In the genomic region with DNA sequence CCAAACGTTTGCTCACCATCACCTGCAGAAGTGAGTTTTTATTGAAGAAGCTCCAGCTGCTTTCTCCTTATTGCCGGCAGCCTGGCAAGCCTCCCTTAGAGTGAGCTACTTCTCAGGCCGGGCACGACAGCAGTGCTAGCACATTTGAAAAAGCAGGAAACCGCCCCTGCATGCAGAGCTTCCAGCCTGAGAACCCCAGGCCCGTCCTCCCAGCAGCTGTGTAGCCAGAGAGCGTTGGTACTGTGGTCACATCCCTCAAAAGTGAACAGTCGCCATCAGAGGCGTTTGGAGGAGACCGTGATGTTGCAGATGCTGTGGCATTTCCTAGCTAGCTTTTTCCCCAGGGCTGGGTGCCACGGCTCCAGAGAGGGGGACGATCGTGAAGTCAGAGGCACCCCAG, we compare ENCODE assay signal across 11 cellular contexts. TPM values are rescaled to one million over a fixed set of nuclear protein-coding genes. Genes with fewer than 3 reads are reported as not detected.
A peak's percentile ranks its signal among the peaks of the same experiment; 100 is the strongest.
DNase-seq lines count a peak whose midpoint lies in the region; ATAC-seq and TF ChIP-seq lines count a peak whose summit lies in the region.
"Had no signal": no experiment of that assay in that cellular context is flagged by ENCODE, and none has a peak within 500 bp of the region (broad histone marks: within the 10 kb centered on the region; RNA-seq: fewer than 3 reads in every experiment).

No MANE protein-coding gene starts in this region.

- peaks cover 10% of the 10 kb centered on the region for H3K36me3 Mint-ChIP-seq in CD4-positive, CD25-positive, alpha-beta regulatory T cell
- no peaks in the 10 kb centered on the region for H3K36me3 Mint-ChIP-seq in WTC11

- no peaks in the 10 kb centered on the region for H3K27me3 Mint-ChIP-seq in CD4-positive, CD25-positive, alpha-beta regulatory T cell
- no peaks in the 10 kb centered on the region for H3K27me3 Mint-ChIP-seq in WTC11 (ENCODE audit: low read depth)

- H3K9me3 Mint-ChIP-seq in CD4-positive, CD25-positive, alpha-beta regulatory T cell: no peaks in the 10 kb centered on the region
- H3K9me3 Mint-ChIP-seq in WTC11: no peaks in the 10 kb centered on the region

- no peak overlapping the region for H3K4me3 ChIP-seq in CD4-positive, CD25-positive, alpha-beta regulatory T cell (ENCODE audit: low read depth, low read length)
- peak overlapping the region in 1 of 4 donors; percentile 8 for H3K4me3 ChIP-seq in esophagus squamous epithelium

- no peak for DNase-seq in CD4-positive, CD25-positive, alpha-beta regulatory T cell
- DNase-seq in WTC11 (ENCODE audit: low spot score): no peak
- DNase-seq in esophagus squamous epithelium (lab: John Stamatoyannopoulos, UW): no peak
- DNase-seq in pons (ENCODE audit: low spot score): peak; percentile 49
- DNase-seq in AG08396 (ENCODE audit: low spot score): no peak
- no peak for DNase-seq in glomerular visceral epithelial cell (ENCODE audit: extremely low spot score)
- DNase-seq in NOMO-1 treated with DMSO at 0.1 percent for 48 hours (lab: John Stamatoyannopoulos, UW; ENCODE audit: unreplicated experiment): no peak
- no peak for DNase-seq in stimulated activated CD4-positive, alpha-beta T cell treated with anti-CD3 and anti-CD28 coated beads, Interleukin-4, amount 100 ng/mL, for 1 hour
- DNase-seq: NCI-H1417 treated with DMSO at 0.1 percent for 48 hours; stimulated activated naive CD4-positive, alpha-beta T cell treated with Interleukin-2 at 50 U/mL for 16 hours had no signal

- no peak for TF ChIP-seq POLR2A in esophagus squamous epithelium (IDR thresholded peaks at IDR 0.05)

- intact Hi-C loops in esophagus squamous epithelium (cut with DNase I): no loop called here

- POLR2A ChIA-PET in WTC11 (lab: Charles Lee): interaction anchor here (0.6 to 2.1 kb wide), 3 partner anchors 9 to 376 kb away, joined by 3 to 6 read pairs (median 4); partner anchors contain the start of genes NAIF1, PTRH1 and SLC25A25

- WGBS in esophagus squamous epithelium, 2 donors: 21% methylated on average over 3 of the region's 13 CpGs; no CpG with 5 or more reads in 1 of the 2 donors

- ATAC-seq in CD4-positive, CD25-positive, alpha-beta regulatory T cell (ENCODE audit: low read depth in 2 of 2): no peak
- ATAC-seq in WTC11: no peak; the same call in 1 of the 2 replicates

- CTCF ChIA-PET in WTC11 (lab: Charles Lee): interaction anchor here (0.7 to 3.0 kb wide), 14 partner anchors 10 to 347 kb away, joined by 3 to 35 read pairs (median 4); partner anchors contain the start of genes NAIF1 and SLC25A25

- H3K4me3 Mint-ChIP-seq in CD4-positive, CD25-positive, alpha-beta regulatory T cell: peak overlapping the region in 3 of 4 donors; percentile 29 to 74 (median 49)
- no peak overlapping the region for H3K4me3 Mint-ChIP-seq in WTC11

- H3K4me1 ChIP-seq in CD4-positive, CD25-positive, alpha-beta regulatory T cell (ENCODE audit: control insufficient read depth, insufficient read depth, low read length, poor library complexity, severe bottlenecking): peaks cover 56% of the 10 kb centered on the region
- peaks cover 39 to 80% (median 40%) of the 10 kb centered on the region in 3 donors for H3K4me1 ChIP-seq in esophagus squamous epithelium

- H3K9me3 ChIP-seq in CD4-positive, CD25-positive, alpha-beta regulatory T cell (ENCODE audit: control insufficient read depth in 2 of 2, low read length in 2 of 2): no peaks in the 10 kb centered on the region
- H3K9me3 ChIP-seq in esophagus squamous epithelium: no peaks in the 10 kb centered on the region
- H3K9me3 ChIP-seq: right atrium auricular region had no signal

- TF ChIP-seq CTCF in WTC11 (IDR thresholded peaks at IDR 0.05): no peak
- TF ChIP-seq CTCF in esophagus squamous epithelium (IDR thresholded peaks at IDR 0.05): no peak

- H3K27me3 ChIP-seq in CD4-positive, CD25-positive, alpha-beta regulatory T cell (ENCODE audit: control insufficient read depth, insufficient read depth, low read length): no peaks in the 10 kb centered on the region
- H3K27me3 ChIP-seq in esophagus squamous epithelium: no peaks in the 10 kb centered on the region
- H3K27me3 ChIP-seq: right atrium auricular region had no signal

- H3K4me1 Mint-ChIP-seq in CD4-positive, CD25-positive, alpha-beta regulatory T cell: peaks cover 24 to 82% (median 45%) of the 10 kb centered on the region in 4 donors
- H3K4me1 Mint-ChIP-seq in WTC11: peaks cover 20% of the 10 kb centered on the region

- H3K36me3 ChIP-seq in CD4-positive, CD25-positive, alpha-beta regulatory T cell (ENCODE audit: control insufficient read depth, insufficient read depth, low read length): peaks cover 3% of the 10 kb centered on the region
- H3K36me3 ChIP-seq in esophagus squamous epithelium: no peaks in the 10 kb centered on the region
- H3K36me3 ChIP-seq: right atrium auricular region had no signal

- no peak overlapping the region for H3K27ac ChIP-seq in CD4-positive, CD25-positive, alpha-beta regulatory T cell (ENCODE audit: insufficient read depth, low read length, poor library complexity, severe bottlenecking)
- peak overlapping the region in 3 of 4 donors; percentile 92 to 95 (median 92) for H3K27ac ChIP-seq in esophagus squamous epithelium

- H3K27ac Mint-ChIP-seq in CD4-positive, CD25-positive, alpha-beta regulatory T cell: peak overlapping the region; percentile 79 to 90 (median 81)
- peak overlapping the region; percentile 66 for H3K27ac Mint-ChIP-seq in WTC11

TF ChIP-seq in WTC11, 78 proteins besides CTCF, POLR2A, EP300 and RAD21:
- TF ChIP-seq ATF6 (CRISPR knock-in tag; IDR thresholded peaks at IDR 0.05) (no peak), ZBTB43 (CRISPR knock-in tag; IDR thresholded peaks at IDR 0.05) (no peak)

RNA-seq across cellular contexts. Expression of gene SLC25A25, which starts 23.5 kb away (rescaled TPM):
- total RNA-seq in CD4-positive, CD25-positive, alpha-beta regulatory T cell: 13.8 TPM
- 10 to 100 TPM; 11.3 to 12.0 (median 11.7) TPM for polyA plus RNA-seq in CD4-positive, CD25-positive, alpha-beta regulatory T cell
- 15.2 to 17.4 TPM (median 15.2 TPM) in 3 replicates for total RNA-seq in WTC11 (2021)
- 10 to 100 TPM; 15.8 to 37.9 (median 24.1) TPM for total RNA-seq in esophagus squamous epithelium

RNA-seq across cellular contexts. Expression of gene NAIF1, which starts 24.5 kb away (rescaled TPM):
- 16.8 TPM for total RNA-seq in CD4-positive, CD25-positive, alpha-beta regulatory T cell
- polyA plus RNA-seq in CD4-positive, CD25-positive, alpha-beta regulatory T cell: 10 to 100 TPM in 3 of 4 donors, 1 to 10 TPM in 1; 7.8 to 14.7 (median 12.3) TPM
- 11.9 to 13.4 TPM (median 12.4 TPM) in 3 replicates for total RNA-seq in WTC11 (2021)
- 1 to 10 TPM; 6.3 to 8.8 (median 7.8) TPM for total RNA-seq in esophagus squamous epithelium

RNA-seq across cellular contexts. Expression of gene PTGES2, which starts 36.0 kb away (rescaled TPM):
- 48.6 TPM for total RNA-seq in CD4-positive, CD25-positive, alpha-beta regulatory T cell
- polyA plus RNA-seq in CD4-positive, CD25-positive, alpha-beta regulatory T cell: 10 to 100 TPM; 33.8 to 39.1 (median 37.6) TPM
- total RNA-seq in WTC11 (2021): 96.2 to 118 TPM (median 98.4 TPM) in 3 replicates
- total RNA-seq in esophagus squamous epithelium: 100 to 1,000 TPM in 1 of 4 donors, 10 to 100 TPM in 3; 54.2 to 118 (median 83.0) TPM

RNA-seq across cellular contexts. Expression of gene LCN2, which starts 57.7 kb away (rescaled TPM):
- 0.94 TPM for total RNA-seq in CD4-positive, CD25-positive, alpha-beta regulatory T cell
- not detected for polyA plus RNA-seq in CD4-positive, CD25-positive, alpha-beta regulatory T cell
- total RNA-seq in WTC11 (2021) (1.0 to 3.0 TPM (median 1.3 TPM) in 3 replicates), esophagus squamous epithelium (100 to 1,000 TPM in 3 of 4 donors, 10 to 100 TPM in 1; 36.2 to 931 (median 809) TPM)
- total RNA-seq: right atrium auricular region had no signal
